ENCODE assay signal across 9 cellular contexts in genomic region chr3:197737749-197738462, GRCh38. TPM values are rescaled to one million over a fixed set of nuclear protein-coding genes. Genes with fewer than 3 reads are reported as not detected.
DNase-seq lines count a peak whose midpoint lies in the region; ATAC-seq, FAIRE-seq and TF ChIP-seq lines count a peak whose summit lies in the region.
"Had no signal": no experiment of that assay in that cellular context is flagged by ENCODE, and none has a peak within 500 bp of the region (broad histone marks: within the 10 kb centered on the region; RNA-seq: fewer than 3 reads in every experiment).

No MANE protein-coding gene starts in this region.

- H3K9me3 ChIP-seq in K562 (replicated peaks; ENCODE audit: control insufficient read depth, insufficient read depth, low read depth, low read length) (no peaks in the 10 kb centered on the region), mucosa of stomach (ENCODE audit: control insufficient read depth, low read length) (no peaks in the 10 kb centered on the region)

- no peak for DNase-seq in HL-60 (ENCODE audit: low read depth in 1 of 2, low spot score in 1 of 2)
- peak in 1 of 4 experiments; percentile 31 for DNase-seq in K562 (ENCODE audit: extremely low read depth in 1 of 4, low spot score in 3 of 4)
- DNase-seq in SKM-1 (lab: John Stamatoyannopoulos, UW; ENCODE audit: unreplicated experiment): no peak
- DNase-seq in NOMO-1 treated with DMSO at 0.1 percent for 48 hours (lab: John Stamatoyannopoulos, UW; ENCODE audit: unreplicated experiment): no peak
- DNase-seq: GDM1 had no signal

- no peaks in the 10 kb centered on the region for H3K9me1 ChIP-seq in K562 (ENCODE audit: control insufficient read depth, insufficient read depth, low read length)

- TF ChIP-seq RAD21 in K562 (CRISPR knock-in tag; conservative IDR thresholded peaks at IDR 0.05 in 1 of 2, IDR thresholded peaks at IDR 0.05 in 1 of 2): no peak

- H3K27ac ChIP-seq in 22Rv1: peak overlapping the region; percentile 83
- peak overlapping the region; percentile 59; the same call in 1 of the 2 replicates for H3K27ac ChIP-seq in HL-60 (replicated peaks)
- peak overlapping the region; percentile 76; the same call in 2 of the 3 replicates for H3K27ac ChIP-seq in K562 (ENCODE audit: extremely low read depth, low read depth, low read length)

- TF ChIP-seq EP300 in K562 (IDR thresholded peaks at IDR 0.05; ENCODE audit: low read length): no peak

- WGBS in K562 (ENCODE audit: insufficient coverage, low coverage, missing lambda C conversion rate): 34% methylated on average over 11 of the region's 11 CpGs

- CTCF ChIA-PET in K562 (lab: Yijun Ruan, JAX; ENCODE audit: low intra/inter-chr PET ratio): no interaction called here

- TF ChIP-seq CTCF in 22Rv1 (IDR thresholded peaks at IDR 0.05) (no peak), HL-60 (IDR thresholded peaks at IDR 0.05; ENCODE audit: insufficient read depth, low read length) (no peak), K562 (IDR thresholded peaks at IDR 0.05 in 2 of 3, conservative IDR thresholded peaks at IDR 0.05 in 1 of 3; ENCODE audit: insufficient read depth in 2 of 3, low read depth in 1 of 3, low read length in 3 of 3) (no peak)

- H2AFZ ChIP-seq in K562 (ENCODE audit: low read depth, low read length): peak overlapping the region; percentile 89; the same call in 1 of the 2 replicates

- peak overlapping the region; percentile 39 to 77; a peak in 2 of 4 replicates for H3K9ac ChIP-seq in K562 (ENCODE audit: insufficient read depth in 1 of 2, low read depth in 2 of 2, low read length in 2 of 2)
- H3K9ac ChIP-seq in mucosa of stomach (ENCODE audit: low read length): peak overlapping the region; percentile 76

- in situ Hi-C loops in K562 (cut with MboI): no loop called here

- no peak for FAIRE-seq in K562 (lab: Jason Lieb, UNC)

- H3K36me3 ChIP-seq in K562 (ENCODE audit: control insufficient read depth, insufficient read depth, low read length) (0 out of 3 replicates have a peak, but pooled peaks cover under 1% of the 10 kb centered on the region), mucosa of stomach (ENCODE audit: control insufficient read depth, insufficient read depth, low read length) (no peaks in the 10 kb centered on the region)

- H3K4me3 ChIP-seq in HL-60 (replicated peaks; ENCODE audit: insufficient read depth, low read length) (peak overlapping the region; percentile 77), K562 (peak overlapping the region; percentile 90), mucosa of stomach (ENCODE audit: low read length) (no peak overlapping the region)

- intact Hi-C loops in K562 (cut with micrococcal nuclease): loop anchor here (2.0 to 10.0 kb wide), 2 partner anchors 65 to 217 kb away; partner anchors contain the start of gene RPL35A

- ATAC-seq in K562 (no peak), GM19328 (IDR thresholded peaks at IDR 0.05; ENCODE audit: unreplicated experiment) (no peak), HG03139 (IDR thresholded peaks at IDR 0.05; ENCODE audit: unreplicated experiment) (no peak)

- peaks cover 44% of the 10 kb centered on the region for H3K79me2 ChIP-seq in K562 (ENCODE audit: control insufficient read depth, insufficient read depth, low read length)

- H4K20me1 ChIP-seq in K562 (replicated peaks; ENCODE audit: control insufficient read depth, insufficient read depth, low read length): no peaks in the 10 kb centered on the region

- H3K4me2 ChIP-seq in K562 (ENCODE audit: insufficient read depth, low read length): peak overlapping the region; percentile 81

- POLR2A ChIA-PET in K562 (lab: Yijun Ruan, JAX): interaction anchor here (0.8 kb wide), 1 partner anchor 11 kb away, joined by 3 read pairs; no protein-coding TSS in a partner anchor

- H3K27me3 ChIP-seq in HL-60 (ENCODE audit: insufficient read depth, poor library complexity, severe bottlenecking): no peaks in the 10 kb centered on the region
- no peaks in the 10 kb centered on the region for H3K27me3 ChIP-seq in K562 (ENCODE audit: control insufficient read depth in 2 of 2, insufficient read depth in 2 of 2, low read length in 2 of 2)
- H3K27me3 ChIP-seq in mucosa of stomach (ENCODE audit: control insufficient read depth, insufficient read depth, low read length): no peaks in the 10 kb centered on the region

- BruUV-seq in K562 (replicated peaks; lab: Mats Ljungman, UMichigan): no TSS peak

- H3K4me1 ChIP-seq in K562 (replicated peaks in 1 of 2; ENCODE audit: control insufficient read depth in 2 of 2, insufficient read depth in 2 of 2, low read length in 2 of 2) (peaks cover 20 to 24% of the 10 kb centered on the region in 2 experiments), mucosa of stomach (ENCODE audit: control insufficient read depth, insufficient read depth, low read length) (peaks cover 13% of the 10 kb centered on the region)

- TF ChIP-seq POLR2A in K562 (conservative IDR thresholded peaks at IDR 0.05): no peak

TF ChIP-seq in K562, 482 proteins besides CTCF, POLR2A, EP300 and RAD21:
- TF ChIP-seq HMBOX1 (IDR thresholded peaks at IDR 0.05): peak; percentile 30
- no peak for TF ChIP-seq GTF2F1 (IDR thresholded peaks at IDR 0.05; ENCODE audit: low read depth, low read length)
- peak; percentile 16 for TF ChIP-seq CHD1 (IDR thresholded peaks at IDR 0.05; ENCODE audit: low read length)
- peak; percentile 78 for TF ChIP-seq CEBPB (tag; IDR thresholded peaks at IDR 0.05)

RNA-seq across cellular contexts. Expression of gene RUBCN, which starts 1.2 kb away (rescaled TPM):
- 71.3 and 88.5 TPM in 2 replicates for total RNA-seq in K562 (2011; cell fraction: chromatin; rRNA removed; ENCODE audit: low replicate concordance)
- 44.5 and 49.2 TPM in 2 replicates for total RNA-seq in K562 (2011; cell fraction: nucleolus; rRNA removed)
- 48.2 and 50.5 TPM in 2 replicates for total RNA-seq in K562 (2011; cell fraction: nucleoplasm; rRNA removed)
- 12.8 and 17.5 TPM in 2 replicates for total RNA-seq in K562 (2014; rRNA removed)
- total RNA-seq in K562 (2014; rRNA removed; fragmentation: Illumina TruSeq; extraction: Trizol): 7.9 and 8.7 TPM in 2 replicates
- 9.3 and 10.0 TPM in 2 replicates for total RNA-seq in K562 (2015; rRNA removed; fragmentation: Illumina TruSeq; extraction: Trizol)
- total RNA-seq in K562 (2021): 24.0 and 24.4 TPM in 2 replicates
- 13.4 and 20.8 TPM in 2 replicates for polyA plus RNA-seq in K562 (2011; rRNA removed)
- polyA plus RNA-seq in K562 (2011; cell fraction: cytosol; rRNA removed): 12.4 and 14.0 TPM in 2 replicates
- polyA plus RNA-seq in K562 (2011; cell fraction: nucleus; rRNA removed): 29.7 and 37.4 TPM in 2 replicates
- polyA plus RNA-seq in K562 (2012): 12.3 and 12.8 TPM in 2 replicates
- 13.4 and 14.2 TPM in 2 replicates for polyA plus RNA-seq in K562 (2014; fragmentation: Illumina TruSeq; extraction: Trizol)
- 1 to 10 TPM; 8.4 to 9.3 TPM for polyA plus RNA-seq in K562 (2014; fragmentation: Nextera tagmentation; extraction: Ambion mirVana)
- 11.8 and 11.9 TPM in 2 replicates for polyA plus RNA-seq in K562 (2014; rRNA removed)
- 21.3 and 23.2 TPM in 2 replicates for polyA minus RNA-seq in K562 (2011; rRNA and poly(A)+ RNA removed)
- polyA minus RNA-seq in K562 (2011; cell fraction: cytosol; rRNA and poly(A)+ RNA removed): 15.6 and 20.1 TPM in 2 replicates
- polyA minus RNA-seq in K562 (2011; cell fraction: nucleus; rRNA and poly(A)+ RNA removed): 18.7 and 27.2 TPM in 2 replicates

RNA-seq across cellular contexts. Expression of gene FYTTD1, which starts 11.8 kb away (rescaled TPM):
- total RNA-seq in K562 (2011; cell fraction: chromatin; rRNA removed; ENCODE audit: low replicate concordance): 9.2 and 23.4 TPM in 2 replicates
- total RNA-seq in K562 (2011; cell fraction: nucleolus; rRNA removed): 6.2 and 7.2 TPM in 2 replicates
- total RNA-seq in K562 (2011; cell fraction: nucleoplasm; rRNA removed): 13.4 and 20.8 TPM in 2 replicates
- 105 and 106 TPM in 2 replicates for total RNA-seq in K562 (2014; rRNA removed)
- total RNA-seq in K562 (2014; rRNA removed; fragmentation: Illumina TruSeq; extraction: Trizol): 82.1 and 94.8 TPM in 2 replicates
- total RNA-seq in K562 (2015; rRNA removed; fragmentation: Illumina TruSeq; extraction: Trizol): 67.5 and 77.6 TPM in 2 replicates
- 76.3 and 83.8 TPM in 2 replicates for total RNA-seq in K562 (2021)
- 53.4 and 64.9 TPM in 2 replicates for polyA plus RNA-seq in K562 (2011; rRNA removed)
- 11.2 and 17.6 TPM in 2 replicates for polyA plus RNA-seq in K562 (2011; cell fraction: cytosol; rRNA removed)
- polyA plus RNA-seq in K562 (2011; cell fraction: nucleus; rRNA removed): 8.3 and 15.6 TPM in 2 replicates
- polyA plus RNA-seq in K562 (2012): 47.8 and 58.7 TPM in 2 replicates
- 72.1 and 87.6 TPM in 2 replicates for polyA plus RNA-seq in K562 (2014; fragmentation: Illumina TruSeq; extraction: Trizol)
- polyA plus RNA-seq in K562 (2014; fragmentation: Nextera tagmentation; extraction: Ambion mirVana): 10 to 100 TPM; 35.7 to 47.5 TPM
- polyA plus RNA-seq in K562 (2014; rRNA removed): 47.2 and 48.9 TPM in 2 replicates
- 80.8 and 120 TPM in 2 replicates for polyA minus RNA-seq in K562 (2011; rRNA and poly(A)+ RNA removed)
- polyA minus RNA-seq in K562 (2011; cell fraction: cytosol; rRNA and poly(A)+ RNA removed): 29.3 and 41.4 TPM in 2 replicates
- 5.9 and 10.3 TPM in 2 replicates for polyA minus RNA-seq in K562 (2011; cell fraction: nucleus; rRNA and poly(A)+ RNA removed)

RNA-seq across cellular contexts. Expression of gene LRCH3, which starts 53.1 kb away (rescaled TPM):
- 161 and 276 TPM in 2 replicates for total RNA-seq in K562 (2011; cell fraction: chromatin; rRNA removed; ENCODE audit: low replicate concordance)
- total RNA-seq in K562 (2011; cell fraction: nucleolus; rRNA removed): 65.2 and 96.1 TPM in 2 replicates
- 143 and 236 TPM in 2 replicates for total RNA-seq in K562 (2011; cell fraction: nucleoplasm; rRNA removed)
- 39.0 and 40.6 TPM in 2 replicates for total RNA-seq in K562 (2014; rRNA removed)
- 26.6 and 33.1 TPM in 2 replicates for total RNA-seq in K562 (2014; rRNA removed; fragmentation: Illumina TruSeq; extraction: Trizol)
- total RNA-seq in K562 (2015; rRNA removed; fragmentation: Illumina TruSeq; extraction: Trizol): 32.6 and 33.7 TPM in 2 replicates
- 28.6 and 29.2 TPM in 2 replicates for total RNA-seq in K562 (2021)
- 75.3 and 78.4 TPM in 2 replicates for polyA plus RNA-seq in K562 (2011; rRNA removed)
- polyA plus RNA-seq in K562 (2011; cell fraction: cytosol; rRNA removed): 32.3 and 52.2 TPM in 2 replicates
- polyA plus RNA-seq in K562 (2011; cell fraction: nucleus; rRNA removed): 110 and 115 TPM in 2 replicates
- 16.3 and 17.8 TPM in 2 replicates for polyA plus RNA-seq in K562 (2012)
- polyA plus RNA-seq in K562 (2014; fragmentation: Illumina TruSeq; extraction: Trizol): 55.1 and 56.8 TPM in 2 replicates
- polyA plus RNA-seq in K562 (2014; fragmentation: Nextera tagmentation; extraction: Ambion mirVana): 1 to 10 TPM; 4.6 to 5.4 TPM
- 30.3 and 112 TPM in 2 replicates for polyA plus RNA-seq in K562 (2014; rRNA removed)
- polyA minus RNA-seq in K562 (2011; rRNA and poly(A)+ RNA removed): 132 and 162 TPM in 2 replicates
- 27.7 and 35.1 TPM in 2 replicates for polyA minus RNA-seq in K562 (2011; cell fraction: cytosol; rRNA and poly(A)+ RNA removed)
- 33.9 and 66.8 TPM in 2 replicates for polyA minus RNA-seq in K562 (2011; cell fraction: nucleus; rRNA and poly(A)+ RNA removed)
